30 cellular contexts compared by ENCODE assay signal in genomic region chr3:173216063-173216462, GRCh38.
"Had no signal": no experiment of that assay in that cellular context is flagged by ENCODE, and none has a peak within 500 bp of the region (broad histone marks: within the 10 kb centered on the region; RNA-seq: fewer than 3 reads in every experiment).

No MANE protein-coding gene starts in this region.

- H3K4me1 Mint-ChIP-seq: naive B cell; naive thymus-derived CD8-positive, alpha-beta T cell; stimulated activated memory B cell treated with anti-CD40 and anti-IgM and Interleukin-4, amounts not matched to agents 10 μg/mL and 1 μg/mL and 100 μg/mL, for 72 hours; stimulated activated naive CD8-positive, alpha-beta T cell treated with anti-CD3 and anti-CD28 coated beads, Interleukin-15, amount 100 ng/mL, for 72 hours had no signal

- DNase-seq: naive B cell; naive thymus-derived CD8-positive, alpha-beta T cell; nephron progenitor cell; occipital lobe; ovary; posterior cingulate gyrus; psoas muscle; right cardiac atrium; right lobe of liver; sigmoid colon; small intestine; stimulated activated CD4-positive, alpha-beta T cell treated with anti-CD3 and anti-CD28 coated beads, Interleukin-15, amount 100 ng/mL, for 24 hours; stimulated activated CD4-positive, alpha-beta T cell treated with anti-CD3 and anti-CD28 coated beads, Interleukin-2, amount 100 ng/mL, for 24 hours; stimulated activated CD4-positive, alpha-beta T cell treated with anti-CD3 and anti-CD28 coated beads, Interleukin-2, amount 100 ng/mL, for 48 hours; stimulated activated CD4-positive, alpha-beta T cell treated with anti-CD3 and anti-CD28 coated beads, Interleukin-4, amount 100 ng/mL, for 4 hours; stimulated activated CD8-positive, alpha-beta memory T cell treated with anti-CD3 and anti-CD28 coated beads, Interleukin-4, amount 100 ng/mL, for 48 hours; stimulated activated naive CD4-positive, alpha-beta T cell; stimulated activated naive CD8-positive, alpha-beta T cell treated with anti-CD3 and anti-CD28 coated beads, Interleukin-15, amount 100 ng/mL, for 72 hours; stimulated activated naive CD8-positive, alpha-beta T cell treated with anti-CD3 and anti-CD28 coated beads, Interleukin-15, Interleukin-2, amounts not matched to agents 100 U/mL and 50 U/mL, for 24 hours; thyroid gland; trophoblast cell; upper lobe of left lung had no signal

- H2AFZ ChIP-seq: parathyroid adenoma had no signal

- H3K4me3 ChIP-seq: ovary, psoas muscle, right lobe of liver, sigmoid colon, thoracic aorta, thyroid gland, tibial nerve, upper lobe of left lung had no signal

- H3K27me3 Mint-ChIP-seq: naive B cell; naive thymus-derived CD8-positive, alpha-beta T cell; natural killer cell treated with Interleukin-12 subunit alpha and Interleukin-12 subunit beta and Interleukin-15 and Interleukin-18, amount 100 ng/mL, for 72 hours; progenitor cell of endocrine pancreas; stimulated activated memory B cell treated with anti-CD40 and anti-IgM and Interleukin-4, amounts not matched to agents 10 μg/mL and 1 μg/mL and 100 μg/mL, for 72 hours; stimulated activated naive CD8-positive, alpha-beta T cell treated with anti-CD3 and anti-CD28 coated beads, Interleukin-15, amount 100 ng/mL, for 72 hours had no signal

- H3K9ac ChIP-seq: parathyroid adenoma had no signal

- H3K27ac ChIP-seq: ovary, parathyroid adenoma, psoas muscle, right lobe of liver, sigmoid colon, thoracic aorta, thyroid gland, tibial nerve, upper lobe of left lung had no signal

- H3K27ac Mint-ChIP-seq: naive B cell; natural killer cell treated with Interleukin-12 subunit alpha and Interleukin-12 subunit beta and Interleukin-15 and Interleukin-18, amount 100 ng/mL, for 72 hours; nephron progenitor cell; progenitor cell of endocrine pancreas; stimulated activated memory B cell treated with anti-CD40 and anti-IgM and Interleukin-4, amounts not matched to agents 10 μg/mL and 1 μg/mL and 100 μg/mL, for 72 hours; stimulated activated naive CD8-positive, alpha-beta T cell treated with anti-CD3 and anti-CD28 coated beads, Interleukin-15, amount 100 ng/mL, for 72 hours had no signal

- H3K27me3 ChIP-seq: ovary, right lobe of liver, sigmoid colon, thyroid gland, tibial nerve, upper lobe of left lung had no signal

- H3K79me2 ChIP-seq: parathyroid adenoma had no signal

- H3K9me3 ChIP-seq: ovary, psoas muscle, right lobe of liver, sigmoid colon, thoracic aorta, thyroid gland had no signal

- H3K36me3 ChIP-seq: ovary, right lobe of liver, sigmoid colon, thoracic aorta, thyroid gland, tibial nerve, upper lobe of left lung had no signal

- H3K36me3 Mint-ChIP-seq: naive B cell; natural killer cell treated with Interleukin-12 subunit alpha and Interleukin-12 subunit beta and Interleukin-15 and Interleukin-18, amount 100 ng/mL, for 72 hours; stimulated activated memory B cell treated with anti-CD40 and anti-IgM and Interleukin-4, amounts not matched to agents 10 μg/mL and 1 μg/mL and 100 μg/mL, for 72 hours had no signal

- FAIRE-seq: small intestine, urothelium cell line had no signal

- H3K4me1 ChIP-seq: parathyroid adenoma, psoas muscle, right lobe of liver, sigmoid colon, thyroid gland, tibial nerve, upper lobe of left lung had no signal

- H3K4me3 Mint-ChIP-seq: naive B cell; naive thymus-derived CD8-positive, alpha-beta T cell; natural killer cell treated with Interleukin-12 subunit alpha and Interleukin-12 subunit beta and Interleukin-15 and Interleukin-18, amount 100 ng/mL, for 72 hours; nephron progenitor cell; neural crest cell; stimulated activated memory B cell treated with anti-CD40 and anti-IgM and Interleukin-4, amounts not matched to agents 10 μg/mL and 1 μg/mL and 100 μg/mL, for 72 hours; stimulated activated naive CD8-positive, alpha-beta T cell treated with anti-CD3 and anti-CD28 coated beads, Interleukin-15, amount 100 ng/mL, for 72 hours had no signal

- ATAC-seq: naive thymus-derived CD8-positive, alpha-beta T cell; natural killer cell treated with Interleukin-12 subunit alpha and Interleukin-12 subunit beta and Interleukin-15 and Interleukin-18, amount 100 ng/mL, for 72 hours; psoas muscle; right cardiac atrium; stimulated activated naive CD8-positive, alpha-beta T cell treated with anti-CD3 and anti-CD28 coated beads, Interleukin-15, Interleukin-2, amounts not matched to agents 100 U/mL and 50 U/mL, for 24 hours had no signal
